ENCODE assay signal across 16 cellular contexts in genomic region chr10:31011660-31012022, GRCh38. TPM values are rescaled to one million over a fixed set of nuclear protein-coding genes. Genes with fewer than 3 reads are reported as not detected.
DNase-seq lines count a peak whose midpoint lies in the region; ATAC-seq and TF ChIP-seq lines count a peak whose summit lies in the region.
"Had no signal": no experiment of that assay in that cellular context is flagged by ENCODE, and none has a peak within 500 bp of the region (broad histone marks: within the 10 kb centered on the region; RNA-seq: fewer than 3 reads in every experiment).

No MANE protein-coding gene starts in this region.

- peak overlapping the region; percentile 74 for H3K4ac ChIP-seq in IMR-90 (ENCODE audit: low read depth, low read length)

- no peaks in the 10 kb centered on the region for H4K20me1 ChIP-seq in IMR-90 (ENCODE audit: insufficient read depth, low read length)
- no peaks in the 10 kb centered on the region for H4K20me1 ChIP-seq in fibroblast of lung (ENCODE audit: control insufficient read depth, extremely low read depth, insufficient read depth, low read length)

- H2AFZ ChIP-seq in IMR-90 (replicated peaks; ENCODE audit: low read length, poor library complexity): peak overlapping the region; percentile 25
- H2AFZ ChIP-seq in fibroblast of lung (ENCODE audit: low read length): no peak overlapping the region

- H3K4me3 ChIP-seq in IMR-90 (ENCODE audit: insufficient read depth, low read depth, low read length) (no peak overlapping the region), fibroblast of lung (replicated peaks in 1 of 4; ENCODE audit: control extremely low read depth in 1 of 4, insufficient read depth in 1 of 4, low read depth in 3 of 4, low read length in 4 of 4) (no peak overlapping the region), skeletal muscle satellite cell (ENCODE audit: low read length) (no peak overlapping the region)
- H3K4me3 ChIP-seq: GM12878 had no signal

- no peak overlapping the region for H2AK9ac ChIP-seq in IMR-90 (replicated peaks; ENCODE audit: low read depth, low read length, poor library complexity)

- H3K4me2 ChIP-seq in IMR-90 (ENCODE audit: low read depth, low read length) (no peak overlapping the region), fibroblast of lung (ENCODE audit: extremely low read depth, insufficient read depth, low read length) (peak overlapping the region; percentile 5), skeletal muscle satellite cell (ENCODE audit: low read length) (peak overlapping the region; percentile 10)

- H3K79me1 ChIP-seq in IMR-90 (ENCODE audit: low read depth in 1 of 2, low read length in 2 of 2): peaks cover 10 to 42% of the 10 kb centered on the region in 2 experiments; a peak in 3 of 4 replicates

- peaks cover 7% of the 10 kb centered on the region for H3K9me1 ChIP-seq in IMR-90 (ENCODE audit: insufficient read depth, low read length)

- peak overlapping the region in 1 of 2 experiments; percentile 77; a peak in 1 of 4 replicates for H4K8ac ChIP-seq in IMR-90 (ENCODE audit: low read depth in 2 of 2, low read length in 2 of 2)

- H2BK120ac ChIP-seq in IMR-90 (ENCODE audit: low read depth, low read length): peak overlapping the region; percentile 73

- ATAC-seq in IMR-90 (ENCODE audit: low read depth) (peak; percentile 38), HG02885 (IDR thresholded peaks at IDR 0.05; ENCODE audit: poor library complexity, unreplicated experiment) (no peak)
- ATAC-seq: GM12878, natural killer cell had no signal

- H3K9ac ChIP-seq in IMR-90 (ENCODE audit: low read depth, low read length) (no peak overlapping the region), fibroblast of lung (ENCODE audit: insufficient read depth, low read length) (no peak overlapping the region), skeletal muscle satellite cell (ENCODE audit: low read depth, low read length) (no peak overlapping the region)

- H3K27me3 ChIP-seq in IMR-90 (ENCODE audit: control insufficient read depth, insufficient read depth, low read length) (no peaks in the 10 kb centered on the region), fibroblast of lung (ENCODE audit: control insufficient read depth, insufficient read depth, low read length) (no peaks in the 10 kb centered on the region), skeletal muscle satellite cell (ENCODE audit: control insufficient read depth, insufficient read depth, low read length) (no peaks in the 10 kb centered on the region)

- peak overlapping the region; percentile 77 for H3K14ac ChIP-seq in IMR-90 (replicated peaks; ENCODE audit: low read depth, low read length)

- H4K91ac ChIP-seq in IMR-90 (ENCODE audit: insufficient read depth, low read depth, low read length): peak overlapping the region; percentile 26

- in situ Hi-C loops in IMR-90 (cut with MboI; ENCODE audit: low sequenced_read_pairs): no loop called here

- peak overlapping the region; percentile 63 for H2BK20ac ChIP-seq in IMR-90 (ENCODE audit: low read depth, low read length)

- H3K27ac ChIP-seq in IMR-90 (ENCODE audit: insufficient read depth, low read length) (peak overlapping the region; percentile 45; the same call in 1 of the 2 replicates), fibroblast of lung (ENCODE audit: insufficient read depth, low read length) (no peak overlapping the region)
- H3K27ac ChIP-seq: C4-2B had no signal

- CTCF ChIA-PET in IMR-90 (lab: Yijun Ruan, JAX): no interaction called here

- H3K79me2 ChIP-seq in fibroblast of lung (ENCODE audit: control insufficient read depth, insufficient read depth, low read length): no peaks in the 10 kb centered on the region

- peak overlapping the region; percentile 53; the same call in 2 of the 3 replicates for H2BK15ac ChIP-seq in IMR-90 (ENCODE audit: low read depth, low read length)

- peak overlapping the region; percentile 36 for H2BK5ac ChIP-seq in IMR-90 (ENCODE audit: low read depth, low read length, poor library complexity, severe bottlenecking)

- no peak for TF ChIP-seq RAD21 in IMR-90 (IDR thresholded peaks at IDR 0.05; ENCODE audit: low read length)

- peaks cover 2% of the 10 kb centered on the region for H3K4me1 ChIP-seq in IMR-90 (ENCODE audit: control insufficient read depth, insufficient read depth, low read length)
- H3K4me1 ChIP-seq in fibroblast of lung (ENCODE audit: control insufficient read depth, extremely low read depth, insufficient read depth, low read length): peaks cover 3% of the 10 kb centered on the region
- H3K4me1 ChIP-seq in skeletal muscle satellite cell (ENCODE audit: control insufficient read depth, insufficient read depth, low read length): peaks cover 48% of the 10 kb centered on the region

- no peak overlapping the region for H3K56ac ChIP-seq in IMR-90 (ENCODE audit: extremely low read depth, insufficient read depth, low read length)

- WGBS in IMR-90 (ENCODE audit: extremely low coverage in 2 of 2, insufficient read length in 1 of 2), 2 experiments: 83% methylated on average over 1 of the region's 3 CpGs; no CpG with 5 or more reads in 1 of the 2 experiments

- no peaks in the 10 kb centered on the region for H3K9me3 ChIP-seq in IMR-90 (ENCODE audit: control insufficient read depth, insufficient read depth, low read length)
- no peaks in the 10 kb centered on the region for H3K9me3 ChIP-seq in fibroblast of lung (ENCODE audit: control insufficient read depth, insufficient read depth, low read depth, low read length)
- H3K9me3 ChIP-seq in skeletal muscle satellite cell (replicated peaks; ENCODE audit: low read length): no peaks in the 10 kb centered on the region

- no peak for TF ChIP-seq POLR2A in IMR-90 (IDR thresholded peaks at IDR 0.05; ENCODE audit: low read depth, low read length)

- TF ChIP-seq CTCF in IMR-90 (conservative IDR thresholded peaks at IDR 0.05; ENCODE audit: low read depth, low read length) (no peak), fibroblast of lung (conservative IDR thresholded peaks at IDR 0.05 in 1 of 2, IDR thresholded peaks at IDR 0.05 in 1 of 2; ENCODE audit: low read depth in 1 of 2, low read length in 2 of 2) (no peak)

- POLR2A ChIA-PET in IMR-90 (lab: Charles Lee; ENCODE audit: unreplicated experiment): no interaction called here

- peak; percentile 61 for DNase-seq in EH (ENCODE audit: low read depth)
- peak; percentile 44 for DNase-seq in IMR-90
- peak; percentile 50 to 51 for DNase-seq in fibroblast of lung (ENCODE audit: low read depth in 2 of 2)
- no peak for DNase-seq in putamen (ENCODE audit: low spot score)
- DNase-seq in Ammon's horn (ENCODE audit: low spot score): no peak
- DNase-seq: activated CD4-positive, alpha-beta T cell treated with anti-CD3 and anti-CD28 coated beads, Interleukin-2, amount 10 ng/mL, durations not matched to agents 7 days and 5 days; activated T-cell treated with anti-CD3 and anti-CD28 coated beads for 4 hours; effector memory CD4-positive, alpha-beta T cell; foreskin melanocyte; natural killer cell; SIG-M5; stimulated activated CD4-positive, alpha-beta T cell treated with anti-CD3 and anti-CD28 coated beads, Interleukin-1b, Interleukin-23, amount 100 ng/mL, for 48 hours had no signal

- H4K5ac ChIP-seq in IMR-90 (ENCODE audit: low read depth, low read length): no peak overlapping the region

- BruUV-seq in IMR-90 (replicated peaks; lab: Mats Ljungman, UMichigan): no TSS peak

- H3K36me3 ChIP-seq in IMR-90 (ENCODE audit: control insufficient read depth, insufficient read depth, low read length) (no peaks in the 10 kb centered on the region), fibroblast of lung (ENCODE audit: control insufficient read depth, insufficient read depth, low read length) (no peaks in the 10 kb centered on the region), skeletal muscle satellite cell (ENCODE audit: insufficient read depth, low read length) (no peaks in the 10 kb centered on the region)

- H3K18ac ChIP-seq in IMR-90 (ENCODE audit: low read depth, low read length): peak overlapping the region; percentile 17; the same call in 1 of the 2 replicates

- dilution Hi-C loops in IMR-90 (cut with HindIII; ENCODE audit: low sequenced_read_pairs, unreplicated experiment): no loop called here

- H3K23ac ChIP-seq in IMR-90 (ENCODE audit: low read depth, low read length): peak overlapping the region; percentile 70

- peak overlapping the region; percentile 71; the same call in 1 of the 2 replicates for H2AK5ac ChIP-seq in IMR-90 (ENCODE audit: low read depth, low read length)

- intact Hi-C loops in IMR-90 (cut with micrococcal nuclease): no loop called here

TF ChIP-seq in IMR-90, 13 proteins besides CTCF, POLR2A, EP300 and RAD21:
- TF ChIP-seq MAFK (IDR thresholded peaks at IDR 0.05; ENCODE audit: low read depth, low read length) (no peak), NFE2L2 (IDR thresholded peaks at IDR 0.05; ENCODE audit: low read depth, low read length) (no peak), FOS (IDR thresholded peaks at IDR 0.05; ENCODE audit: low read depth, low read length) (no peak)

RNA-seq across cellular contexts. Expression of gene ZNF438, which starts 20.0 kb away (rescaled TPM):
- 2.8 and 2.9 TPM in 2 replicates for total RNA-seq in IMR-90 (2012; rRNA removed)
- polyA plus RNA-seq in IMR-90 (2012; rRNA removed): 1.8 TPM in 2 replicates
- 0.75 and 0.88 TPM in 2 replicates for polyA plus RNA-seq in IMR-90 (2012; cell fraction: cytosol; rRNA removed)
- 1.1 and 4.6 TPM in 2 replicates for polyA plus RNA-seq in IMR-90 (2012; cell fraction: nucleus; rRNA removed; ENCODE audit: low replicate concordance)
- total RNA-seq in fibroblast of lung: 3.9 and 6.6 TPM in 2 replicates
- 4.7 and 5.6 TPM in 2 replicates for polyA plus RNA-seq in fibroblast of lung
- polyA plus RNA-seq in fibroblast of lung (2012): 3.1 and 3.8 TPM in 2 replicates
- 4.9 and 5.6 TPM in 2 replicates for polyA minus RNA-seq in fibroblast of lung (ENCODE audit: low replicate concordance)
- 4.8 and 6.1 TPM in 2 replicates for total RNA-seq in skeletal muscle satellite cell (2012; rRNA removed)

Comparison
In these comparisons a context has a peak if more than half of its experiments do, and no peak if none do; other contexts are left out.
1. DNase-seq: peak in EH (single experiment), IMR-90 (single experiment) and fibroblast of lung (2 of 2); none in putamen (single experiment) and Ammon's horn (single experiment).